In the genomic region with DNA sequence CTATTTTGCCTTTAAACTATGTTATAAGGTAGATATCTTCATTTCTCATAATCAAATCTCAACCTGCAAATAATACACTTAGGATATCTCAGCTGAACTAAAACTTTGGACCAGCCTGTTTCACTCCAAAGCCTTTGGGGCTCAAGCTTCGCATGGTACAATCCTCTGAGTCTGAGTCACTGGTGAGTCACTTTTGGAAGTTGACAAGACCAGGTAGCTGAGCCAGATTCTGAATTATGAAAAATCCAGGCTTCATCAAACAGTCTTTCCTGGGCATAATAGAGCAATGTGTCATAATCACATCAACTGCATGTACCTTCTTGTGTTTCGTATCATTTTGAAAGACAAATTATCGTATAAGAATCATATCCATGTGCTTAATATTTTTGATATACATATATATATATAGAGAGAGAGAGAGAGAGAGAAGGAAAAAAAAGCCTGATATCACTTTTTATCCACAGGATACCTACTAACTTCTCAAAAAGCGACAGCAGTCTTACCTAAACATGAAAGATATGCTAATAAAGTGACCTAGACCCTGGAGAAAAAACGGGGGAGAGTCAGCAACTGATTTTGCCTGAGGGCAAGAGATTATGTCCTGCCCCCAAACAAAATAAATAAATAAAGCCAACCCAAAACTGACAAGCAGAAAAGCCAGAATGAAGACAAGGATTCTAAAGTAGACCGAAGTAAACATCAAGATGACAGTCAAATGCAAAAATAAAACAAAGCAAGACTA, we compare ENCODE assay signal across 9 cellular contexts.
DNase-seq lines count a peak whose midpoint lies in the region; ATAC-seq, FAIRE-seq and TF ChIP-seq lines count a peak whose summit lies in the region.
"Had no signal": no experiment of that assay in that cellular context is flagged by ENCODE, and none has a peak within 500 bp of the region (broad histone marks: within the 10 kb centered on the region; RNA-seq: fewer than 3 reads in every experiment).

No MANE protein-coding gene starts in this region.

- 2% methylated on average over 6 of the region's 6 CpGs for WGBS in A549 (ENCODE audit: missing lambda C conversion rate)
- WGBS in mesodermal cell (ENCODE audit: insufficient coverage in 2 of 2), 2 experiments: 40 to 75% methylated on average over 1 to 2 of the region's 6 CpGs

- TF ChIP-seq CTCF in A549 (IDR thresholded peaks at IDR 0.05): no peak
- no peak for TF ChIP-seq CTCF in chondrocyte (IDR thresholded peaks at IDR 0.05)

- H3K4me3 ChIP-seq in A549: 0 out of 3 replicates have a peak overlapping the region, but pooled peaks have one; percentile 13
- H3K4me3 ChIP-seq in mesodermal cell (ENCODE audit: extremely low read depth, insufficient read depth, low read length, poor library complexity, severe bottlenecking): no peak overlapping the region
- no peak overlapping the region for H3K4me3 ChIP-seq in effector memory CD4-positive, alpha-beta T cell (ENCODE audit: insufficient read depth, low read depth, low read length, poor library complexity, severe bottlenecking)

- ATAC-seq in A549: peak; percentile 95 to 97
- ATAC-seq in GM19463 (IDR thresholded peaks at IDR 0.05; ENCODE audit: unreplicated experiment): no peak
- no peak for ATAC-seq in HG02938 (IDR thresholded peaks at IDR 0.05; ENCODE audit: unreplicated experiment)

- H3K9me3 ChIP-seq in A549 (no peaks in the 10 kb centered on the region), mesodermal cell (ENCODE audit: control insufficient read depth, low read length) (no peaks in the 10 kb centered on the region)
- no peaks in the 10 kb centered on the region for H3K9me3 ChIP-seq in effector memory CD4-positive, alpha-beta T cell (ENCODE audit: control insufficient read depth, low read length)

- no peaks in the 10 kb centered on the region for H3K36me3 Mint-ChIP-seq in chondrocyte (ENCODE audit: low read depth)

- peak overlapping the region; percentile 79 for H3K4me2 ChIP-seq in A549

- no peaks in the 10 kb centered on the region for H3K27me3 ChIP-seq in effector memory CD4-positive, alpha-beta T cell (replicated peaks; ENCODE audit: control insufficient read depth, insufficient read depth, low read length, poor library complexity, severe bottlenecking)

- no peaks in the 10 kb centered on the region for H3K27me3 Mint-ChIP-seq in chondrocyte (ENCODE audit: low read depth)
- H3K27me3 Mint-ChIP-seq: activated CD4-positive, alpha-beta T cell treated with anti-CD3 and anti-CD28 coated beads, Interleukin-2, amount 10 ng/mL, durations not matched to agents 24 days and 14 days had no signal

- peaks cover 4% of the 10 kb centered on the region for H3K9me3 Mint-ChIP-seq in chondrocyte (ENCODE audit: low read depth)

- peak; percentile 73 to 77; a peak in 3 of 5 replicates for TF ChIP-seq EP300 in A549 (IDR thresholded peaks at IDR 0.05)

- DNase-seq in A549 (ENCODE audit: low read depth in 1 of 2, low spot score in 1 of 2): peak; percentile 49 to 89
- peak; percentile 64 for DNase-seq in HTR-8/SVneo (ENCODE audit: insufficient read length, low spot score)
- DNase-seq in chondrocyte (ENCODE audit: low spot score): no peak
- DNase-seq in middle frontal gyrus (ENCODE audit: extremely low spot score, low spot score): no peak
- DNase-seq in effector memory CD4-positive, alpha-beta T cell: no peak
- DNase-seq: activated CD4-positive, alpha-beta T cell treated with anti-CD3 and anti-CD28 coated beads, Interleukin-2, amount 10 ng/mL, durations not matched to agents 24 days and 14 days had no signal

- TF ChIP-seq POLR2A in A549 (IDR thresholded peaks at IDR 0.05; ENCODE audit: low read length): no peak

- H3K4me1 Mint-ChIP-seq in chondrocyte (ENCODE audit: low read depth): peaks cover 49% of the 10 kb centered on the region

- TF ChIP-seq RAD21 in A549 (conservative IDR thresholded peaks at IDR 0.05 in 1 of 2, IDR thresholded peaks at IDR 0.05 in 1 of 2): peak; percentile 48 to 61; a peak in 4 of 5 replicates

- H3K4me3 Mint-ChIP-seq in chondrocyte (ENCODE audit: unreplicated experiment): peak overlapping the region; percentile 26
- H3K4me3 Mint-ChIP-seq: activated CD4-positive, alpha-beta T cell treated with anti-CD3 and anti-CD28 coated beads, Interleukin-2, amount 10 ng/mL, durations not matched to agents 24 days and 14 days had no signal

- H3K36me3 ChIP-seq in mesodermal cell (ENCODE audit: control insufficient read depth, insufficient read depth, low read length): no peaks in the 10 kb centered on the region
- no peaks in the 10 kb centered on the region for H3K36me3 ChIP-seq in effector memory CD4-positive, alpha-beta T cell (ENCODE audit: control insufficient read depth, insufficient read depth, low read length)

- H3K4me1 ChIP-seq in A549: peaks cover 54% of the 10 kb centered on the region
- H3K4me1 ChIP-seq in mesodermal cell (ENCODE audit: control insufficient read depth, insufficient read depth, low read length, poor library complexity, severe bottlenecking): peaks cover 33% of the 10 kb centered on the region
- H3K4me1 ChIP-seq in effector memory CD4-positive, alpha-beta T cell (ENCODE audit: control insufficient read depth, insufficient read depth, low read length, poor library complexity, severe bottlenecking): no peaks in the 10 kb centered on the region

- CTCF ChIA-PET in A549 (lab: Yijun Ruan, JAX): no interaction called here

- H3K27ac ChIP-seq in A549 (peak overlapping the region; percentile 81 to 84), mesodermal cell (ENCODE audit: low read depth, low read length, severe bottlenecking) (peak overlapping the region; percentile 11)
- H3K27ac ChIP-seq in effector memory CD4-positive, alpha-beta T cell (ENCODE audit: insufficient read depth, low read length, poor library complexity, severe bottlenecking): no peak overlapping the region

- FAIRE-seq in A549 (lab: Jason Lieb, UNC) (peak; percentile 99), HTR-8/SVneo (lab: Jason Lieb, UNC) (no peak)

- POLR2A ChIA-PET in A549 (lab: Yijun Ruan, JAX): interaction anchor here (0.9 to 1.2 kb wide), 3 partner anchors 14 to 264 kb away, joined by 3 to 7 read pairs (median 4); a partner anchor contains a TSS

- peak overlapping the region; percentile 89 for H3K27ac Mint-ChIP-seq in chondrocyte (ENCODE audit: unreplicated experiment)
- H3K27ac Mint-ChIP-seq: activated CD4-positive, alpha-beta T cell treated with anti-CD3 and anti-CD28 coated beads, Interleukin-2, amount 10 ng/mL, durations not matched to agents 24 days and 14 days had no signal

TF ChIP-seq in A549, 52 proteins besides CTCF, POLR2A, EP300 and RAD21 (continues in another document):
- TF ChIP-seq SMC3 (IDR thresholded peaks at IDR 0.05): peak; percentile 57
- no peak for TF ChIP-seq SREBF2 (IDR thresholded peaks at IDR 0.05)
- TF ChIP-seq, protein P1, sequence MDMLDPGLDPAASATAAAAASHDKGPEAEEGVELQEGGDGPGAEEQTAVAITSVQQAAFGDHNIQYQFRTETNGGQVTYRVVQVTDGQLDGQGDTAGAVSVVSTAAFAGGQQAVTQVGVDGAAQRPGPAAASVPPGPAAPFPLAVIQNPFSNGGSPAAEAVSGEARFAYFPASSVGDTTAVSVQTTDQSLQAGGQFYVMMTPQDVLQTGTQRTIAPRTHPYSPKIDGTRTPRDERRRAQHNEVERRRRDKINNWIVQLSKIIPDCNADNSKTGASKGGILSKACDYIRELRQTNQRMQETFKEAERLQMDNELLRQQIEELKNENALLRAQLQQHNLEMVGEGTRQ (IDR thresholded peaks at IDR 0.05): no peak
- TF ChIP-seq, protein P2, sequence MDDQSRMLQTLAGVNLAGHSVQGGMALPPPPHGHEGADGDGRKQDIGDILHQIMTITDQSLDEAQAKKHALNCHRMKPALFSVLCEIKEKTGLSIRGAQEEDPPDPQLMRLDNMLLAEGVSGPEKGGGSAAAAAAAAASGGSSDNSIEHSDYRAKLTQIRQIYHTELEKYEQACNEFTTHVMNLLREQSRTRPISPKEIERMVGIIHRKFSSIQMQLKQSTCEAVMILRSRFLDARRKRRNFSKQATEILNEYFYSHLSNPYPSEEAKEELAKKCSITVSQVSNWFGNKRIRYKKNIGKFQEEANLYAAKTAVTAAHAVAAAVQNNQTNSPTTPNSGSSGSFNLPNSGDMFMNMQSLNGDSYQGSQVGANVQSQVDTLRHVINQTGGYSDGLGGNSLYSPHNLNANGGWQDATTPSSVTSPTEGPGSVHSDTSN (IDR thresholded peaks at IDR 0.05): peak; percentile 56
- no peak for TF ChIP-seq CBX2 (IDR thresholded peaks at IDR 0.05; ENCODE audit: borderline replicate concordance, low read depth)
- peak; percentile 88 for TF ChIP-seq GATA3 (IDR thresholded peaks at IDR 0.05; ENCODE audit: borderline replicate concordance)
- TF ChIP-seq, protein P3, sequence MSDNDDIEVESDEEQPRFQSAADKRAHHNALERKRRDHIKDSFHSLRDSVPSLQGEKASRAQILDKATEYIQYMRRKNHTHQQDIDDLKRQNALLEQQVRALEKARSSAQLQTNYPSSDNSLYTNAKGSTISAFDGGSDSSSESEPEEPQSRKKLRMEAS (IDR thresholded peaks at IDR 0.05): peak; percentile 80
- peak; percentile 32; the same call in 1 of the 2 replicates for TF ChIP-seq HOXB5 (CRISPR knock-in tag; IDR thresholded peaks at IDR 0.05)
- TF ChIP-seq, protein P4, sequence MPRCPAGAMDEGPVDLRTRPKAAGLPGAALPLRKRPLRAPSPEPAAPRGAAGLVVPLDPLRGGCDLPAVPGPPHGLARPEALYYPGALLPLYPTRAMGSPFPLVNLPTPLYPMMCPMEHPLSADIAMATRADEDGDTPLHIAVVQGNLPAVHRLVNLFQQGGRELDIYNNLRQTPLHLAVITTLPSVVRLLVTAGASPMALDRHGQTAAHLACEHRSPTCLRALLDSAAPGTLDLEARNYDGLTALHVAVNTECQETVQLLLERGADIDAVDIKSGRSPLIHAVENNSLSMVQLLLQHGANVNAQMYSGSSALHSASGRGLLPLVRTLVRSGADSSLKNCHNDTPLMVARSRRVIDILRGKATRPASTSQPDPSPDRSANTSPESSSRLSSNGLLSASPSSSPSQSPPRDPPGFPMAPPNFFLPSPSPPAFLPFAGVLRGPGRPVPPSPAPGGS (IDR thresholded peaks at IDR 0.05): peak; percentile 33; the same call in 1 of the 3 replicates
- peak; percentile 62; the same call in 1 of the 2 replicates for TF ChIP-seq FOXS1 (CRISPR knock-in tag; IDR thresholded peaks at IDR 0.05)
- TF ChIP-seq ESRRA (IDR thresholded peaks at IDR 0.05; ENCODE audit: borderline replicate concordance, low read length): no peak
- peak; percentile 98 for TF ChIP-seq JUNB (IDR thresholded peaks at IDR 0.05)
- TF ChIP-seq TFCP2L1 (CRISPR knock-in tag; IDR thresholded peaks at IDR 0.05): no peak
- TF ChIP-seq ZSCAN20 (CRISPR knock-in tag; IDR thresholded peaks at IDR 0.05): no peak
- no peak for TF ChIP-seq KDM5A (IDR thresholded peaks at IDR 0.05)
- TF ChIP-seq HOXA7 (CRISPR knock-in tag; IDR thresholded peaks at IDR 0.05): no peak
- peak; percentile 48 to 70; a peak in 2 of 4 replicates for TF ChIP-seq CEBPB (IDR thresholded peaks at IDR 0.05)
- TF ChIP-seq CHD2 (IDR thresholded peaks at IDR 0.05; ENCODE audit: low read length, partially characterized antibody): no peak
- peak; percentile 99 for TF ChIP-seq FOSL2 (IDR thresholded peaks at IDR 0.05)
- peak; percentile 99 for TF ChIP-seq FOSL2 (CRISPR knock-in tag; IDR thresholded peaks at IDR 0.05)
- no peak for TF ChIP-seq RCOR1 (IDR thresholded peaks at IDR 0.05; ENCODE audit: low read depth, low read length)

Comparison
In these comparisons a context has a peak if more than half of its experiments do, and no peak if none do; other contexts are left out.
1. ATAC-seq: peak in A549 (2 of 2); none in GM19463 (single experiment) and HG02938 (single experiment).
2. DNase-seq: peak in A549 (2 of 2) and HTR-8/SVneo (single experiment); none in chondrocyte (single experiment), middle frontal gyrus (single experiment) and effector memory CD4-positive, alpha-beta T cell (0 of 3).